In the genomic region with DNA sequence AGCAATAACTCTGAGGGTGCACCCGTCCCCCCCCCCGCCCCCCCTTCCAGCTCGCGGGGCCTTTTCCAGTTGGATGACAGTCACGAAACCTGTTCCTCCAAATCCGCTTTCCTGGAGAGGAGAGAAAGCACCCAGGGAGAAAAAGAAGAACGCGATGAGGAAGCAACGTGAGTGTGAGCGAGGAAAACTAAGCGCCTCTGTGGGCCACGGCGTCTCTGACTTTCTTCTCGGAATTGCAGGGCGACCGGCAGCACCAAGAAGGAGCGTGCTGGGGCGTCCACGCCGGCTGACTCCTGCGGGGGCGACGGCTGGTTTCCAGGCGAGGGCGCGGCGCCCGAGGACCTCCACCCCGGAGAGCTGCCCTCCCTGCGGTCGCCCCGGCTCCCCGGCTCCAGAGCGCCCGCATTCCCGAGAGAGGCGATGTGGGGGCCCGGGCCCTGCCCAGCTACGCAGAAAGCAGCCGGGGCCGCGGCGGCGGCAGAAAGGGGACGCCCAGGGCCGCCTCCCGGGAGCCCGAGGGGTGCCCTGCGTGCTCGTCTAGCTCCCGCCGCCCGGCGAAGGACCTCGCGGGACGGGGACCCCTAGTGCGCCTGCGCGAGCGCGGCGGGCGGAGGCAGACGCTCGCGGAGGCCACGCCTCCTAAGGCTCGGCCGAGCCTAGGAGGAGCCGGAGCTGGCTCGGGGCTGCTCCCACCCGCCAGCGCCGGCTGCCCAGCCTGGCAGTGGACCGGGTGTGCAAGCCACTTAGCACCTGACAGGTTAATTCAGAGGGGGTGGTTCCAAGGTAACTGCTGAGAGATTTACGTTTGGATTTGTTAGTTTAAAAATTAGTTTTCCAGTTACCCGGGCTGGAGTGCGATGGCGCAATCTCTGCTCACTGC, we compare ENCODE assay signal across 1 cellular context.
TF ChIP-seq lines count a peak whose summit lies in the region.

No MANE protein-coding gene starts in this region.

TF ChIP-seq in HepG2, 621 proteins besides CTCF, POLR2A, EP300 and RAD21 (continued from another document and continues in another):
- TF ChIP-seq, protein P1, sequence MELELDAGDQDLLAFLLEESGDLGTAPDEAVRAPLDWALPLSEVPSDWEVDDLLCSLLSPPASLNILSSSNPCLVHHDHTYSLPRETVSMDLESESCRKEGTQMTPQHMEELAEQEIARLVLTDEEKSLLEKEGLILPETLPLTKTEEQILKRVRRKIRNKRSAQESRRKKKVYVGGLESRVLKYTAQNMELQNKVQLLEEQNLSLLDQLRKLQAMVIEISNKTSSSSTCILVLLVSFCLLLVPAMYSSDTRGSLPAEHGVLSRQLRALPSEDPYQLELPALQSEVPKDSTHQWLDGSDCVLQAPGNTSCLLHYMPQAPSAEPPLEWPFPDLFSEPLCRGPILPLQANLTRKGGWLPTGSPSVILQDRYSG (CRISPR knock-in tag; IDR thresholded peaks at IDR 0.05): no peak
- TF ChIP-seq ZNF234 (CRISPR knock-in tag; conservative IDR thresholded peaks at IDR 0.05) (no peak), RARG (CRISPR knock-in tag; IDR thresholded peaks at IDR 0.05; ENCODE audit: low read depth) (no peak), ATF3 (CRISPR knock-in tag; IDR thresholded peaks at IDR 0.05) (no peak), ZNF430 (CRISPR knock-in tag; IDR thresholded peaks at IDR 0.05) (no peak), ZNF747 (CRISPR knock-in tag; IDR thresholded peaks at IDR 0.05; ENCODE audit: borderline replicate concordance) (no peak), CEBPG (CRISPR knock-in tag; IDR thresholded peaks at IDR 0.05) (peak; percentile 81), ZNF891 (CRISPR knock-in tag; IDR thresholded peaks at IDR 0.05) (no peak), ZNF33A (CRISPR knock-in tag; IDR thresholded peaks at IDR 0.05; ENCODE audit: borderline replicate concordance) (no peak), DDIT3 (CRISPR knock-in tag; IDR thresholded peaks at IDR 0.05) (no peak), STAT5B (CRISPR knock-in tag; IDR thresholded peaks at IDR 0.05) (no peak), ZNF883 (CRISPR knock-in tag; IDR thresholded peaks at IDR 0.05; ENCODE audit: not compliant biosample characterization) (peak; percentile 54), IKZF4 (CRISPR knock-in tag; IDR thresholded peaks at IDR 0.05; ENCODE audit: borderline replicate concordance, low read depth, not compliant biosample characterization) (peak; percentile 62), HNF4A (CRISPR knock-in tag; IDR thresholded peaks at IDR 0.05) (no peak), TCF12 (IDR thresholded peaks at IDR 0.05) (no peak), TCF12 (CRISPR knock-in tag; IDR thresholded peaks at IDR 0.05) (no peak), ZSCAN25 (CRISPR knock-in tag; IDR thresholded peaks at IDR 0.05) (no peak), RARA (CRISPR knock-in tag; IDR thresholded peaks at IDR 0.05) (no peak), MYC (CRISPR knock-in tag; IDR thresholded peaks at IDR 0.05; ENCODE audit: borderline replicate concordance) (0 out of 2 replicates have a peak, but pooled peaks have one; percentile 39), ETV6 (CRISPR knock-in tag; conservative IDR thresholded peaks at IDR 0.05) (no peak), ZNF777 (CRISPR knock-in tag; IDR thresholded peaks at IDR 0.05) (peak; percentile 48; the same call in 1 of the 2 replicates), KLF13 (CRISPR knock-in tag; IDR thresholded peaks at IDR 0.05) (no peak), PCBP2 (optimal IDR thresholded peaks at IDR 0.05; ENCODE audit: low read depth, low read length, poor library complexity, severe bottlenecking) (no peak), RBM39 (IDR thresholded peaks at IDR 0.05; ENCODE audit: low read depth, low read length, poor library complexity, severe bottlenecking) (peak; percentile 52), ARID4A (CRISPR knock-in tag; IDR thresholded peaks at IDR 0.05; ENCODE audit: borderline replicate concordance) (peak; percentile 30; the same call in 1 of the 2 replicates), RFXANK (CRISPR knock-in tag; IDR thresholded peaks at IDR 0.05) (no peak), ZNF674 (CRISPR knock-in tag; IDR thresholded peaks at IDR 0.05; ENCODE audit: low read depth) (no peak)
- TF ChIP-seq, protein P2, sequence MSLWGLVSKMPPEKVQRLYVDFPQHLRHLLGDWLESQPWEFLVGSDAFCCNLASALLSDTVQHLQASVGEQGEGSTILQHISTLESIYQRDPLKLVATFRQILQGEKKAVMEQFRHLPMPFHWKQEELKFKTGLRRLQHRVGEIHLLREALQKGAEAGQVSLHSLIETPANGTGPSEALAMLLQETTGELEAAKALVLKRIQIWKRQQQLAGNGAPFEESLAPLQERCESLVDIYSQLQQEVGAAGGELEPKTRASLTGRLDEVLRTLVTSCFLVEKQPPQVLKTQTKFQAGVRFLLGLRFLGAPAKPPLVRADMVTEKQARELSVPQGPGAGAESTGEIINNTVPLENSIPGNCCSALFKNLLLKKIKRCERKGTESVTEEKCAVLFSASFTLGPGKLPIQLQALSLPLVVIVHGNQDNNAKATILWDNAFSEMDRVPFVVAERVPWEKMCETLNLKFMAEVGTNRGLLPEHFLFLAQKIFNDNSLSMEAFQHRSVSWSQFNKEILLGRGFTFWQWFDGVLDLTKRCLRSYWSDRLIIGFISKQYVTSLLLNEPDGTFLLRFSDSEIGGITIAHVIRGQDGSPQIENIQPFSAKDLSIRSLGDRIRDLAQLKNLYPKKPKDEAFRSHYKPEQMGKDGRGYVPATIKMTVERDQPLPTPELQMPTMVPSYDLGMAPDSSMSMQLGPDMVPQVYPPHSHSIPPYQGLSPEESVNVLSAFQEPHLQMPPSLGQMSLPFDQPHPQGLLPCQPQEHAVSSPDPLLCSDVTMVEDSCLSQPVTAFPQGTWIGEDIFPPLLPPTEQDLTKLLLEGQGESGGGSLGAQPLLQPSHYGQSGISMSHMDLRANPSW (CRISPR knock-in tag; IDR thresholded peaks at IDR 0.05; ENCODE audit: borderline replicate concordance): no peak
- TF ChIP-seq, protein P3, sequence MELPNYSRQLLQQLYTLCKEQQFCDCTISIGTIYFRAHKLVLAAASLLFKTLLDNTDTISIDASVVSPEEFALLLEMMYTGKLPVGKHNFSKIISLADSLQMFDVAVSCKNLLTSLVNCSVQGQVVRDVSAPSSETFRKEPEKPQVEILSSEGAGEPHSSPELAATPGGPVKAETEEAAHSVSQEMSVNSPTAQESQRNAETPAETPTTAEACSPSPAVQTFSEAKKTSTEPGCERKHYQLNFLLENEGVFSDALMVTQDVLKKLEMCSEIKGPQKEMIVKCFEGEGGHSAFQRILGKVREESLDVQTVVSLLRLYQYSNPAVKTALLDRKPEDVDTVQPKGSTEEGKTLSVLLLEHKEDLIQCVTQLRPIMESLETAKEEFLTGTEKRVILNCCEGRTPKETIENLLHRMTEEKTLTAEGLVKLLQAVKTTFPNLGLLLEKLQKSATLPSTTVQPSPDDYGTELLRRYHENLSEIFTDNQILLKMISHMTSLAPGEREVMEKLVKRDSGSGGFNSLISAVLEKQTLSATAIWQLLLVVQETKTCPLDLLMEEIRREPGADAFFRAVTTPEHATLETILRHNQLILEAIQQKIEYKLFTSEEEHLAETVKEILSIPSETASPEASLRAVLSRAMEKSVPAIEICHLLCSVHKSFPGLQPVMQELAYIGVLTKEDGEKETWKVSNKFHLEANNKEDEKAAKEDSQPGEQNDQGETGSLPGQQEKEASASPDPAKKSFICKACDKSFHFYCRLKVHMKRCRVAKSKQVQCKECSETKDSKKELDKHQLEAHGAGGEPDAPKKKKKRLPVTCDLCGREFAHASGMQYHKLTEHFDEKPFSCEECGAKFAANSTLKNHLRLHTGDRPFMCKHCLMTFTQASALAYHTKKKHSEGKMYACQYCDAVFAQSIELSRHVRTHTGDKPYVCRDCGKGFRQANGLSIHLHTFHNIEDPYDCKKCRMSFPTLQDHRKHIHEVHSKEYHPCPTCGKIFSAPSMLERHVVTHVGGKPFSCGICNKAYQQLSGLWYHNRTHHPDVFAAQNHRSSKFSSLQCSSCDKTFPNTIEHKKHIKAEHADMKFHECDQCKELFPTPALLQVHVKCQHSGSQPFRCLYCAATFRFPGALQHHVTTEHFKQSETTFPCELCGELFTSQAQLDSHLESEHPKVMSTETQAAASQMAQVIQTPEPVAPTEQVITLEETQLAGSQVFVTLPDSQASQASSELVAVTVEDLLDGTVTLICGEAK (IDR thresholded peaks at IDR 0.05): no peak
- TF ChIP-seq, protein P3 (CRISPR knock-in tag; IDR thresholded peaks at IDR 0.05): no peak
- TF ChIP-seq, protein P4, sequence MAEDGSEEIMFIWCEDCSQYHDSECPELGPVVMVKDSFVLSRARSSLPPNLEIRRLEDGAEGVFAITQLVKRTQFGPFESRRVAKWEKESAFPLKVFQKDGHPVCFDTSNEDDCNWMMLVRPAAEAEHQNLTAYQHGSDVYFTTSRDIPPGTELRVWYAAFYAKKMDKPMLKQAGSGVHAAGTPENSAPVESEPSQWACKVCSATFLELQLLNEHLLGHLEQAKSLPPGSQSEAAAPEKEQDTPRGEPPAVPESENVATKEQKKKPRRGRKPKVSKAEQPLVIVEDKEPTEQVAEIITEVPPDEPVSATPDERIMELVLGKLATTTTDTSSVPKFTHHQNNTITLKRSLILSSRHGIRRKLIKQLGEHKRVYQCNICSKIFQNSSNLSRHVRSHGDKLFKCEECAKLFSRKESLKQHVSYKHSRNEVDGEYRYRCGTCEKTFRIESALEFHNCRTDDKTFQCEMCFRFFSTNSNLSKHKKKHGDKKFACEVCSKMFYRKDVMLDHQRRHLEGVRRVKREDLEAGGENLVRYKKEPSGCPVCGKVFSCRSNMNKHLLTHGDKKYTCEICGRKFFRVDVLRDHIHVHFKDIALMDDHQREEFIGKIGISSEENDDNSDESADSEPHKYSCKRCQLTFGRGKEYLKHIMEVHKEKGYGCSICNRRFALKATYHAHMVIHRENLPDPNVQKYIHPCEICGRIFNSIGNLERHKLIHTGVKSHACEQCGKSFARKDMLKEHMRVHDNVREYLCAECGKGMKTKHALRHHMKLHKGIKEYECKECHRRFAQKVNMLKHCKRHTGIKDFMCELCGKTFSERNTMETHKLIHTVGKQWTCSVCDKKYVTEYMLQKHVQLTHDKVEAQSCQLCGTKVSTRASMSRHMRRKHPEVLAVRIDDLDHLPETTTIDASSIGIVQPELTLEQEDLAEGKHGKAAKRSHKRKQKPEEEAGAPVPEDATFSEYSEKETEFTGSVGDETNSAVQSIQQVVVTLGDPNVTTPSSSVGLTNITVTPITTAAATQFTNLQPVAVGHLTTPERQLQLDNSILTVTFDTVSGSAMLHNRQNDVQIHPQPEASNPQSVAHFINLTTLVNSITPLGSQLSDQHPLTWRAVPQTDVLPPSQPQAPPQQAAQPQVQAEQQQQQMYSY (CRISPR knock-in tag; IDR thresholded peaks at IDR 0.05): no peak
